ENCODE assay signal across 8 cellular contexts in genomic region chr3:27160779-27161287, GRCh38.
"Had no signal": no experiment of that assay in that cellular context is flagged by ENCODE, and none has a peak within 500 bp of the region (broad histone marks: within the 10 kb centered on the region; RNA-seq: fewer than 3 reads in every experiment).

No MANE protein-coding gene starts in this region.

- ATAC-seq: GM12878 had no signal

- H3K4me3 ChIP-seq: GM12878 had no signal

- DNase-seq: GDM1, GF-D8 had no signal

- FAIRE-seq: G401.6, GM12878, GM12891, GM12892, GM18507, GM19239 had no signal
